In genomic region chr10:105148921-105149320, GRCh38 we compare ENCODE assay signal across 20 cellular contexts.
DNase-seq lines count a peak whose midpoint lies in the region; ATAC-seq and TF ChIP-seq lines count a peak whose summit lies in the region.
"Had no signal": no experiment of that assay in that cellular context is flagged by ENCODE, and none has a peak within 500 bp of the region (broad histone marks: within the 10 kb centered on the region; RNA-seq: fewer than 3 reads in every experiment).

No MANE protein-coding gene starts in this region.

- H3K27me3 ChIP-seq in hepatocyte: no peaks in the 10 kb centered on the region
- H3K27me3 ChIP-seq in smooth muscle cell (ENCODE audit: low read depth): peaks cover 10% of the 10 kb centered on the region

- no peaks in the 10 kb centered on the region for H3F3A ChIP-seq in smooth muscle cell (ENCODE audit: low read depth)

- H3K4me3 ChIP-seq in hepatocyte (no peak overlapping the region), smooth muscle cell (no peak overlapping the region)
- H3K4me3 ChIP-seq: K562, PC-9 had no signal

- no peak overlapping the region for H2AFZ ChIP-seq in hepatocyte
- H2AFZ ChIP-seq in smooth muscle cell (ENCODE audit: low read depth): no peak overlapping the region
- H2AFZ ChIP-seq: PC-9 had no signal

- ATAC-seq in HG03521 (IDR thresholded peaks at IDR 0.05; ENCODE audit: unreplicated experiment) (no peak), GM18907 (IDR thresholded peaks at IDR 0.05; ENCODE audit: unreplicated experiment) (no peak)
- ATAC-seq: K562 had no signal

- TF ChIP-seq CTCF in hepatocyte (IDR thresholded peaks at IDR 0.05; ENCODE audit: poor library complexity) (no peak), smooth muscle cell (IDR thresholded peaks at IDR 0.05; ENCODE audit: borderline replicate concordance, insufficient read depth, poor library complexity, severe bottlenecking) (no peak)

- H3K9me2 ChIP-seq in hepatocyte (replicated peaks; ENCODE audit: insufficient read depth): no peaks in the 10 kb centered on the region
- H3K9me2 ChIP-seq: SK-N-SH had no signal

- DNase-seq in HT1080 (ENCODE audit: low read depth): peak; percentile 79
- peak; percentile 20 for DNase-seq in amniotic epithelial cell (ENCODE audit: low read depth)
- peak; percentile 18 for DNase-seq in hepatocyte (ENCODE audit: low spot score)
- no peak for DNase-seq in smooth muscle cell (lab: John Stamatoyannopoulos, UW; ENCODE audit: unreplicated experiment)
- no peak for DNase-seq in GM03348 (ENCODE audit: low spot score)
- DNase-seq: COR-L47, EL, H9, NCI-H1436, NCI-H2029 treated with DMSO at 0.1 percent for 48 hours, NCI-H2171 treated with DMSO at 0.1 percent for 48 hours, NCI-H510A, NCI-H774, PC-9, Right ventricle myocardium superior, SK-N-SH had no signal

- H4K20me1 ChIP-seq in hepatocyte (ENCODE audit: insufficient read depth, poor library complexity, severe bottlenecking): no peaks in the 10 kb centered on the region
- H4K20me1 ChIP-seq in smooth muscle cell (ENCODE audit: low read depth): no peaks in the 10 kb centered on the region

- H3K4me1 ChIP-seq in hepatocyte (ENCODE audit: insufficient read depth) (peaks cover 22% of the 10 kb centered on the region), smooth muscle cell (ENCODE audit: low read depth) (no peaks in the 10 kb centered on the region)

- peak overlapping the region; percentile 88 for H3K27ac ChIP-seq in hepatocyte
- no peak overlapping the region for H3K27ac ChIP-seq in smooth muscle cell (ENCODE audit: low read depth)
- H3K27ac ChIP-seq: HL-60, PC-9 had no signal

- no peaks in the 10 kb centered on the region for H3K79me2 ChIP-seq in hepatocyte
- H3K79me2 ChIP-seq in smooth muscle cell (ENCODE audit: low read depth): no peaks in the 10 kb centered on the region

- H3K9ac ChIP-seq in smooth muscle cell (ENCODE audit: low read depth): no peak overlapping the region
- H3K9ac ChIP-seq: SK-N-SH had no signal

- H3K36me3 ChIP-seq in hepatocyte (replicated peaks; ENCODE audit: insufficient read depth, low read depth) (no peaks in the 10 kb centered on the region), smooth muscle cell (ENCODE audit: low read depth) (no peaks in the 10 kb centered on the region)

- H3K4me2 ChIP-seq in hepatocyte (no peak overlapping the region), smooth muscle cell (peak overlapping the region; percentile 43)
- H3K4me2 ChIP-seq: PC-9, SK-N-SH had no signal

- 76% methylated on average over 2 of the region's 2 CpGs for WGBS in hepatocyte (ENCODE audit: low lambda C conversion rate, missing lambda C conversion rate)
- 85% methylated on average over 2 of the region's 2 CpGs for WGBS in smooth muscle cell (ENCODE audit: low lambda C conversion rate)

- H3K9me3 ChIP-seq in hepatocyte (ENCODE audit: low read depth) (no peaks in the 10 kb centered on the region), smooth muscle cell (replicated peaks; ENCODE audit: low read depth) (no peaks in the 10 kb centered on the region)
- H3K9me3 ChIP-seq: SK-N-SH had no signal

Comparison
In these comparisons a context has a peak if more than half of its experiments do, and no peak if none do; other contexts are left out.
1. DNase-seq: peak in HT1080 (single experiment), amniotic epithelial cell (single experiment) and hepatocyte (single experiment); none in smooth muscle cell (single experiment) and GM03348 (single experiment).